In the genomic region with DNA sequence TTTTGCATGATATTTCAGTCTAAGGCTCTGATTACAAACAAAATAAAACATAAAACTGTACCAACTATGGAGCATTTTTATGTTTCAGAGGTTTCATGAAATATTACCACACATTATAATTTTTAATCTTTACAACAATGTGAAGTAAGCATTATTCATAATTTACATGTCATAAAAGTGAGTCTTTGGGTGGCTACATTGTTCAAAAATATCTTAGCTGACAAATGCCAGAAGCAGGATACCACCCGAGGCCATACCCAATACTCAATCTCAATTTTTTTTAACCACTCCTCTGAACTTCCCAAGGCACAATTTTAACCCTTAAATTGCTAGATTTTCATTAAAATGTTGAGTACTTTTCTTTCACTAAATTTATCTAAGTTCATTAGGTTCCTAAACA, we compare ENCODE assay signal across 3 cellular contexts.
"Had no signal": no experiment of that assay in that cellular context is flagged by ENCODE, and none has a peak within 500 bp of the region (broad histone marks: within the 10 kb centered on the region; RNA-seq: fewer than 3 reads in every experiment).

No MANE protein-coding gene starts in this region.

- ATAC-seq: GM12878 had no signal

- H3K4me3 ChIP-seq: GM12878 had no signal

- DNase-seq: GDM1, GF-D8 had no signal
